12 cellular contexts compared by ENCODE assay signal in the genomic region with DNA sequence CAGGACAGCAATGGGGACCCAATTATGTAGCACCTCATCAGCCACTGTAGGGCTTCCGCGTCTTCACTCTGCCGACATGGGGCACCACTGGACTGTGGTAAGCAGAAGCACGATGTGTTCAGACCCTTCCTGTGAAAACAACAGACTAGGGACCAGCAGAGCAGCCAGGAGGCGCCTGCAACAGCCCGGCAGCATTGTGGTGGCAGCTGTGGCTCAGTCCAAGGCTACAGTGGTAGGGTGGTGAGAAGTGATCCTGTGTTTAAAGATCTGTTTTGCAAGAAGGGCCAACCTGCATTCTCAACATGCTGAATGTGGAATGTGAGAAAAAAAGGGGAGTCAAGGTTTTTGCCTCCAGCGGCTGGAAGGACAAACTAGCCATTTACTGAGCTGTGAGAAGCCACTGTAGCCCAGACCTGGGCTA.
DNase-seq lines count a peak whose midpoint lies in the region; ATAC-seq and TF ChIP-seq lines count a peak whose summit lies in the region.
"Had no signal": no experiment of that assay in that cellular context is flagged by ENCODE, and none has a peak within 500 bp of the region (broad histone marks: within the 10 kb centered on the region; RNA-seq: fewer than 3 reads in every experiment).

No MANE protein-coding gene starts in this region.

- POLR2A ChIA-PET in A673 (lab: Charles Lee; ENCODE audit: low non-redundant PET), result no interaction called here

- peak overlapping the region; percentile 0 for H3K27ac ChIP-seq in A673 (ENCODE audit: low read depth, low read length, poor library complexity, severe bottlenecking)
- H3K27ac ChIP-seq in WERI-Rb-1, result peak overlapping the region; percentile 64
- H3K27ac ChIP-seq: body of pancreas, C4-2B had no signal

- H3K4me1 ChIP-seq in A673 (ENCODE audit: insufficient read depth, low read length, poor library complexity, severe bottlenecking), result peaks cover 55% of the 10 kb centered on the region

- intact Hi-C loops in A673 (cut with micrococcal nuclease; ENCODE audit: unreplicated experiment), result no loop called here

- no peaks in the 10 kb centered on the region for H3K9me3 Mint-ChIP-seq in endothelial cell (ENCODE audit: unreplicated experiment)

- BruUV-seq in A673 (replicated peaks; lab: Mats Ljungman, UMichigan), result no TSS peak

- CTCF ChIA-PET in A673 (lab: Charles Lee), result no interaction called here

- H3K4me1 Mint-ChIP-seq in endothelial cell (ENCODE audit: unreplicated experiment), result peaks cover 2% of the 10 kb centered on the region

- TF ChIP-seq CTCF in A673 (conservative IDR thresholded peaks at IDR 0.05; ENCODE audit: low read depth, low read length), result no peak
- peak; percentile 64 for TF ChIP-seq CTCF in WERI-Rb-1 (IDR thresholded peaks at IDR 0.05; ENCODE audit: low read depth, low read length)
- TF ChIP-seq CTCF in endothelial cell (IDR thresholded peaks at IDR 0.05; ENCODE audit: unreplicated experiment), result no peak

- H3K4me3 ChIP-seq in A673 (ENCODE audit: low read depth, low read length, poor library complexity, severe bottlenecking) (no peak overlapping the region), WERI-Rb-1 (ENCODE audit: low read depth, low read length) (peak overlapping the region; percentile 1; the same call in 1 of the 2 replicates)
- H3K4me3 ChIP-seq: body of pancreas had no signal

- no peaks in the 10 kb centered on the region for H3K36me3 Mint-ChIP-seq in endothelial cell (ENCODE audit: low read depth, unreplicated experiment)

- no peak overlapping the region for H3K27ac Mint-ChIP-seq in endothelial cell (ENCODE audit: unreplicated experiment)

- no peak overlapping the region for H3K4me3 Mint-ChIP-seq in endothelial cell (ENCODE audit: unreplicated experiment)

- no peaks in the 10 kb centered on the region for H3K27me3 ChIP-seq in A673 (replicated peaks; ENCODE audit: insufficient read depth, low read depth, low read length, poor library complexity)
- H3K27me3 ChIP-seq in WERI-Rb-1 (ENCODE audit: insufficient read depth, low read depth, severe bottlenecking), result no peaks in the 10 kb centered on the region
- H3K27me3 ChIP-seq: body of pancreas had no signal

- ATAC-seq in GM19452 (IDR thresholded peaks at IDR 0.05; ENCODE audit: unreplicated experiment), result peak; percentile 39
- ATAC-seq: body of pancreas had no signal

- H3K27me3 Mint-ChIP-seq in endothelial cell (ENCODE audit: unreplicated experiment), result peaks cover 9% of the 10 kb centered on the region

- DNase-seq in A673 (ENCODE audit: low spot score) (no peak), WERI-Rb-1 (peak; percentile 78), medulla oblongata (ENCODE audit: extremely low spot score) (peak; percentile 79), NCI-H2171 (lab: John Stamatoyannopoulos, UW) (no peak), DMS153 (lab: John Stamatoyannopoulos, UW) (no peak), endothelial cell (ENCODE audit: low spot score) (no peak), kidney tubule cell (ENCODE audit: low spot score) (no peak)
- DNase-seq: activated CD4-positive, alpha-beta T cell treated with anti-CD3 and anti-CD28 coated beads for 4 hours; NCI-H226 had no signal

- no peaks in the 10 kb centered on the region for H3K36me3 ChIP-seq in A673 (ENCODE audit: insufficient read depth, low read length, poor library complexity, severe bottlenecking)
- H3K36me3 ChIP-seq in WERI-Rb-1, result no peaks in the 10 kb centered on the region

- no peaks in the 10 kb centered on the region for H3K9me3 ChIP-seq in A673 (ENCODE audit: low read depth, low read length, poor library complexity, severe bottlenecking)
- peaks cover 18% of the 10 kb centered on the region for H3K9me3 ChIP-seq in WERI-Rb-1 (ENCODE audit: severe bottlenecking)
- H3K9me3 ChIP-seq: body of pancreas had no signal

Comparison
In these comparisons a context has a peak if more than half of its experiments do, and no peak if none do; other contexts are left out.
1. DNase-seq: peak in WERI-Rb-1 (single experiment) and medulla oblongata (single experiment); none in A673 (single experiment), NCI-H2171 (single experiment), DMS153 (single experiment), endothelial cell (single experiment) and kidney tubule cell (single experiment).